Comparison of ENCODE assay signal across 15 cellular contexts in genomic region chr14:79016828-79017505, GRCh38.
A peak's percentile ranks its signal among the peaks of the same experiment; 100 is the strongest.
DNase-seq lines count a peak whose midpoint lies in the region; ATAC-seq and TF ChIP-seq lines count a peak whose summit lies in the region.
"Had no signal": no experiment of that assay in that cellular context is flagged by ENCODE, and none has a peak within 500 bp of the region (broad histone marks: within the 10 kb centered on the region; RNA-seq: fewer than 3 reads in every experiment).

No MANE protein-coding gene starts in this region.

- no peaks in the 10 kb centered on the region for H3K9me3 ChIP-seq in SJCRH30 (replicated peaks)
- H3K9me3 ChIP-seq: upper lobe of right lung had no signal

- H3K4me3 ChIP-seq in SJCRH30 (no peak overlapping the region), fibroblast of the aortic adventitia (ENCODE audit: low read depth, low read length) (no peak overlapping the region)
- H3K4me3 ChIP-seq: upper lobe of right lung had no signal

- TF ChIP-seq CTCF in fibroblast of the aortic adventitia (IDR thresholded peaks at IDR 0.05; ENCODE audit: insufficient read depth, low read length) = no peak

- peaks cover 32% of the 10 kb centered on the region for H3K4me1 ChIP-seq in SJCRH30
- H3K4me1 ChIP-seq: upper lobe of right lung had no signal

- no peaks in the 10 kb centered on the region for H3K36me3 ChIP-seq in SJCRH30
- H3K36me3 ChIP-seq: upper lobe of right lung had no signal

- no peaks in the 10 kb centered on the region for H3K27me3 ChIP-seq in SJCRH30
- H3K27me3 ChIP-seq: upper lobe of right lung had no signal

- DNase-seq in NCI-H510A treated with DMSO at 0.1 percent for 48 hours (lab: John Stamatoyannopoulos, UW) (peak; percentile 41), NCI-H510A (lab: John Stamatoyannopoulos, UW) (no peak), SJCRH30 (peak; percentile 77 to 88), fibroblast of the aortic adventitia (ENCODE audit: low read depth) (peak; percentile 59), GM19238 (ENCODE audit: insufficient read length, low spot score) (no peak), ecto neural progenitor cell (ENCODE audit: low spot score) (no peak)
- DNase-seq: activated T-cell treated with anti-CD3 and anti-CD28 coated beads, Interleukin-2, amount 50 U/mL, for 4 hours; central memory CD4-positive, alpha-beta T cell; head of caudate nucleus; NCI-H1436; retina; upper lobe of right lung had no signal

- ATAC-seq in HG02588 (IDR thresholded peaks at IDR 0.05; ENCODE audit: unreplicated experiment) (no peak), GM19463 (IDR thresholded peaks at IDR 0.05; ENCODE audit: unreplicated experiment) (no peak)
- ATAC-seq: activated T-cell treated with anti-CD3 and anti-CD28 coated beads, Interleukin-2, amount 50 U/mL, for 4 hours; upper lobe of right lung had no signal

- H3K27ac ChIP-seq in SJCRH30 = peak overlapping the region; percentile 45
- H3K27ac ChIP-seq: HL-60, upper lobe of right lung had no signal

Comparison
In these comparisons a context has a peak if more than half of its experiments do, and no peak if none do; other contexts are left out.
1. DNase-seq: peak in NCI-H510A treated with DMSO at 0.1 percent for 48 hours (single experiment), SJCRH30 (2 of 2) and fibroblast of the aortic adventitia (single experiment); none in NCI-H510A (single experiment), GM19238 (single experiment) and ecto neural progenitor cell (single experiment).